ENCODE assay signal across 15 cellular contexts in the genomic region with DNA sequence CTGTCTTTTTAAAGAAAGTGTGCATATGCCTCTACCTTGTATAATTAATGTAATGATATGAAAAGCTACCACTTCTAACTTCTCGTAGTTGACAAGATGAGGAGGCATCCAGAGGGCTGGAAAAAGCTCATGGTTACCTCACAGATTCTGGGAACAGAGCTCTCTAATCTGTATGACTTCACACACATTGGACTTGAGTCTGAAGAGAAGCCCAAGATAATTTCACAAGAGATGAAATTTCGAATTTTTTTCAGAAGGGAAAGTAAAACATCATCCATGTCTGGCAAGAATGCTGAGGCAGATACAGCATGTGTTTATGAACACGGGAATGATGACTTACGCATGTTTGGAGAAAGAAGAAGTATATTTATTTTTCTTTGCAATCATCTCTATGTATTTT.
DNase-seq lines count a peak whose midpoint lies in the region; ATAC-seq, FAIRE-seq and TF ChIP-seq lines count a peak whose summit lies in the region.
"Had no signal": no experiment of that assay in that cellular context is flagged by ENCODE, and none has a peak within 500 bp of the region (broad histone marks: within the 10 kb centered on the region; RNA-seq: fewer than 3 reads in every experiment).

No MANE protein-coding gene starts in this region.

- no peaks in the 10 kb centered on the region for H3K27me3 Mint-ChIP-seq in T-helper 17 cell
- peaks cover 2% of the 10 kb centered on the region for H3K27me3 Mint-ChIP-seq in glutamatergic neuron (ENCODE audit: unreplicated experiment)
- H3K27me3 Mint-ChIP-seq: activated CD4-positive, alpha-beta memory T cell treated with anti-CD3 and anti-CD28 coated beads for 36 hours; central memory CD8-positive, alpha-beta T cell had no signal

- TF ChIP-seq POLR2A in gastrocnemius medialis (IDR thresholded peaks at IDR 0.05) (no peak), H54 (IDR thresholded peaks at IDR 0.05; ENCODE audit: low read depth, low read length) (no peak)

- H3K4me1 Mint-ChIP-seq in T-helper 17 cell, result no peaks in the 10 kb centered on the region
- H3K4me1 Mint-ChIP-seq in glutamatergic neuron (ENCODE audit: low read depth, unreplicated experiment), result no peaks in the 10 kb centered on the region
- H3K4me1 Mint-ChIP-seq: central memory CD8-positive, alpha-beta T cell had no signal

- intact Hi-C loops in left ventricle myocardium inferior (cut with micrococcal nuclease) (no loop called here), gastrocnemius medialis (cut with DNase I; ENCODE audit: low total_unique reads) (loop anchor here (10.0 kb wide), 1 partner anchor 121 kb away; no protein-coding TSS in a partner anchor)

- no peaks in the 10 kb centered on the region for H3K36me3 Mint-ChIP-seq in T-helper 17 cell (ENCODE audit: low read depth)
- H3K36me3 Mint-ChIP-seq in glutamatergic neuron (ENCODE audit: unreplicated experiment), result no peaks in the 10 kb centered on the region
- H3K36me3 Mint-ChIP-seq: activated CD4-positive, alpha-beta memory T cell treated with anti-CD3 and anti-CD28 coated beads for 36 hours had no signal

- in situ Hi-C loops in gastrocnemius medialis (cut with MboI; ENCODE audit: low sequenced_read_pairs in 4 of 4), result no loop called here

- no peaks in the 10 kb centered on the region for H3K27me3 ChIP-seq in left ventricle myocardium inferior (ENCODE audit: low read depth)
- H3K27me3 ChIP-seq in gastrocnemius medialis, result no peaks in the 10 kb centered on the region
- H3K27me3 ChIP-seq: BLaER1 treated with 17β-estradiol and CSF1 and Interleukin-3, amounts not matched to agents 10 nM and 100 nM; esophagus squamous epithelium had no signal

- H3K9me3 Mint-ChIP-seq in glutamatergic neuron (ENCODE audit: unreplicated experiment), result peaks cover 2% of the 10 kb centered on the region
- H3K9me3 Mint-ChIP-seq: activated CD4-positive, alpha-beta memory T cell treated with anti-CD3 and anti-CD28 coated beads for 36 hours; central memory CD8-positive, alpha-beta T cell had no signal

- DNase-seq in EH (ENCODE audit: low read depth) (peak; percentile 56), amniotic epithelial cell (ENCODE audit: low read depth) (peak; percentile 98), left ventricle myocardium inferior (no peak), gastrocnemius medialis (no peak), T-helper 17 cell (no peak), inferior parietal cortex (ENCODE audit: extremely low spot score) (no peak), H54 (ENCODE audit: insufficient read length, low spot score) (no peak), glutamatergic neuron (no peak)
- DNase-seq: activated CD4-positive, alpha-beta memory T cell treated with anti-CD3 and anti-CD28 coated beads for 36 hours; activated effector memory CD4-positive, alpha-beta T cell treated with anti-CD3 and anti-CD28 coated beads, Interleukin-2, amount 50 U/mL, for 16 hours; esophagus squamous epithelium; MM.1S; NCI-H2171 treated with DMSO at 0.1 percent for 48 hours had no signal

- H3K4me3 ChIP-seq in left ventricle myocardium inferior (peak overlapping the region; percentile 46), gastrocnemius medialis (no peak overlapping the region)
- H3K4me3 ChIP-seq: BLaER1 treated with 17β-estradiol and CSF1 and Interleukin-3, amounts not matched to agents 10 nM and 100 nM had no signal

- peak overlapping the region; percentile 91 for H3K27ac ChIP-seq in left ventricle myocardium inferior (replicated peaks)
- peak overlapping the region; percentile 21 to 41 (median 25) for H3K27ac ChIP-seq in gastrocnemius medialis
- H3K27ac ChIP-seq: BLaER1 treated with 17β-estradiol and CSF1 and Interleukin-3, amounts not matched to agents 10 nM and 100 nM had no signal

- no peak for FAIRE-seq in H54 (lab: Jason Lieb, UNC)

- H3K4me3 Mint-ChIP-seq in T-helper 17 cell, result no peak overlapping the region
- no peak overlapping the region for H3K4me3 Mint-ChIP-seq in glutamatergic neuron (ENCODE audit: unreplicated experiment)
- H3K4me3 Mint-ChIP-seq: activated CD4-positive, alpha-beta memory T cell treated with anti-CD3 and anti-CD28 coated beads for 36 hours; central memory CD8-positive, alpha-beta T cell had no signal

- ATAC-seq in gastrocnemius medialis, result peak; percentile 81
- ATAC-seq in T-helper 17 cell, result no peak

- TF ChIP-seq CTCF in left ventricle myocardium inferior (IDR thresholded peaks at IDR 0.05; ENCODE audit: borderline replicate concordance) (no peak), gastrocnemius medialis (IDR thresholded peaks at IDR 0.05 in 4 of 5, conservative IDR thresholded peaks at IDR 0.05 in 1 of 5) (no peak), glutamatergic neuron (IDR thresholded peaks at IDR 0.05; ENCODE audit: partially characterized antibody, unreplicated experiment) (no peak)

- H3K4me1 ChIP-seq in left ventricle myocardium inferior (peaks cover 61% of the 10 kb centered on the region), gastrocnemius medialis (no peaks in the 10 kb centered on the region)
- H3K4me1 ChIP-seq: BLaER1 treated with 17β-estradiol and CSF1 and Interleukin-3, amounts not matched to agents 10 nM and 100 nM had no signal

- H3K9me3 ChIP-seq in left ventricle myocardium inferior (replicated peaks) (no peaks in the 10 kb centered on the region), gastrocnemius medialis (no peaks in the 10 kb centered on the region), T-helper 17 cell (ENCODE audit: control insufficient read depth, low read length, poor library complexity, severe bottlenecking) (no peaks in the 10 kb centered on the region)
- H3K9me3 ChIP-seq: BLaER1 treated with 17β-estradiol and CSF1 and Interleukin-3, amounts not matched to agents 10 nM and 100 nM; esophagus squamous epithelium had no signal

- H3K27ac Mint-ChIP-seq in T-helper 17 cell (no peak overlapping the region), glutamatergic neuron (ENCODE audit: unreplicated experiment) (no peak overlapping the region)
- H3K27ac Mint-ChIP-seq: activated CD4-positive, alpha-beta memory T cell treated with anti-CD3 and anti-CD28 coated beads for 36 hours had no signal

- no peaks in the 10 kb centered on the region for H3K36me3 ChIP-seq in left ventricle myocardium inferior
- no peaks in the 10 kb centered on the region for H3K36me3 ChIP-seq in gastrocnemius medialis
- H3K36me3 ChIP-seq: BLaER1 treated with 17β-estradiol and CSF1 and Interleukin-3, amounts not matched to agents 10 nM and 100 nM; esophagus squamous epithelium had no signal

Comparison
In these comparisons a context has a peak if more than half of its experiments do, and no peak if none do; other contexts are left out.
1. DNase-seq: peak in EH (single experiment) and amniotic epithelial cell (single experiment); none in left ventricle myocardium inferior (single experiment), gastrocnemius medialis (0 of 2), T-helper 17 cell (0 of 3), inferior parietal cortex (single experiment), H54 (single experiment) and glutamatergic neuron (single experiment).